9 cellular contexts compared by ENCODE assay signal in the genomic region with DNA sequence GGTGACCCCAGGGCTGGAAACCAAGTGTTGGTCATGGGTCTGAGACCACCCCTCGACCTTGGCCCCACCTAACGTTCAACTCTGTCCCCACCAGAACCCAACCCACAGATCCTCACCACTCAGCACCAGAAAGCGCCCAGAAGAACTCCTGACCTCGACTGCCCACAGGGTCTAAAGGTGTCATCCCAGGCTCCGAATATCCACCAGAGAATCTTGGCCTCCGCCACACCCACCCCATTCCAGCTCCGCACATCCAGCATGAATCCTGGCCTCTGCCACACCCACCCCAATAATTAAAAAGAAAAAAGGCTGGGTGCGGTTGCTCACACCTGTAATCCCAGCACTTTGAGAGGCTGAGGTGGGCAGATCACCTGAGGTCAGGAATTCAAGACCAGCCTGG. TPM values are rescaled to one million over a fixed set of nuclear protein-coding genes. Genes with fewer than 3 reads are reported as not detected.
DNase-seq lines count a peak whose midpoint lies in the region; ATAC-seq and TF ChIP-seq lines count a peak whose summit lies in the region.
"Had no signal": no experiment of that assay in that cellular context is flagged by ENCODE, and none has a peak within 500 bp of the region (broad histone marks: within the 10 kb centered on the region; RNA-seq: fewer than 3 reads in every experiment).

No MANE protein-coding gene starts in this region.

- no peaks in the 10 kb centered on the region for H3K27me3 ChIP-seq in GM23248 (replicated peaks; ENCODE audit: insufficient read depth)

- TF ChIP-seq CTCF in WI38 (IDR thresholded peaks at IDR 0.05; ENCODE audit: low read depth, low read length) (no peak), foreskin fibroblast (IDR thresholded peaks at IDR 0.05; ENCODE audit: low read depth, low read length) (no peak)

- no peak overlapping the region for H3K27ac ChIP-seq in GM23248

- in situ Hi-C loops in GM23248 (cut with MboI) = no loop called here

- H3K9me3 ChIP-seq in GM23248 (ENCODE audit: low read depth) = no peaks in the 10 kb centered on the region

- no peaks in the 10 kb centered on the region for H3K9me2 ChIP-seq in GM23248 (ENCODE audit: insufficient read depth)

- H4K20me1 ChIP-seq in GM23248 (ENCODE audit: insufficient read depth) = no peaks in the 10 kb centered on the region

- H2AFZ ChIP-seq in GM23248 = no peak overlapping the region

- no peaks in the 10 kb centered on the region for H3K36me3 ChIP-seq in GM23248 (ENCODE audit: low read depth)

- H3K4me3 ChIP-seq in GM23248 (peak overlapping the region; percentile 69), WI38 (ENCODE audit: low read depth, low read length) (peak overlapping the region; percentile 80), foreskin fibroblast (ENCODE audit: low read depth in 1 of 2, low read length in 2 of 2) (peak overlapping the region; percentile 62 to 66), skeletal muscle cell (ENCODE audit: low read depth, low read length) (peak overlapping the region; percentile 70)

- peak overlapping the region; percentile 84 for H3K4me2 ChIP-seq in GM23248 (ENCODE audit: unreplicated experiment)

- no peak for ATAC-seq in GM18520 (IDR thresholded peaks at IDR 0.05; ENCODE audit: unreplicated experiment)

- 47% methylated on average over 7 to 8 of the region's 8 CpGs for WGBS in GM23248 (ENCODE audit: low coverage in 1 of 2, low lambda C conversion rate in 2 of 2, missing lambda C conversion rate in 2 of 2), 2 experiments

- H3F3A ChIP-seq in GM23248 (ENCODE audit: insufficient read depth) = no peaks in the 10 kb centered on the region

- H3K79me2 ChIP-seq in GM23248 (ENCODE audit: insufficient read depth) = peaks cover 65% of the 10 kb centered on the region

- peaks cover 21% of the 10 kb centered on the region for H3K4me1 ChIP-seq in GM23248 (ENCODE audit: insufficient read depth)

- peak overlapping the region; percentile 85 for H3K9ac ChIP-seq in GM23248

- no peak for DNase-seq in GM23248
- no peak for DNase-seq in foreskin fibroblast
- no peak for DNase-seq in skeletal muscle cell (ENCODE audit: low read depth)
- DNase-seq in NCI-H82 treated with DMSO at 0.1 percent for 48 hours (lab: John Stamatoyannopoulos, UW; ENCODE audit: unreplicated experiment) = no peak
- no peak for DNase-seq in GM19238 (ENCODE audit: insufficient read length, low spot score)
- DNase-seq in NCI-H1436 treated with DMSO at 0.1 percent for 48 hours (lab: John Stamatoyannopoulos, UW) = no peak
- DNase-seq: NCI-H345 had no signal

RNA-seq across cellular contexts. Expression of gene CERK, which starts 1.3 kb away (rescaled TPM):
- 45.1 and 45.4 TPM in 2 replicates for total RNA-seq in GM23248 (2014; rRNA removed; shearing (Covaris generic))
- 24.3 and 25.3 TPM in 2 replicates for polyA plus RNA-seq in GM23248 (2016; fragmentation: Nextera tagmentation; extraction: Ambion mirVana)

RNA-seq across cellular contexts. Expression of gene TBC1D22A, which starts 25.7 kb away (rescaled TPM):
- 12.3 and 13.3 TPM in 2 replicates for total RNA-seq in GM23248 (2014; rRNA removed; shearing (Covaris generic))
- polyA plus RNA-seq in GM23248 (2016; fragmentation: Nextera tagmentation; extraction: Ambion mirVana) = 16.9 and 17.9 TPM in 2 replicates
